ENCODE assay signal across 17 cellular contexts in genomic region chr11:43969543-43969942, GRCh38. TPM values are rescaled to one million over a fixed set of nuclear protein-coding genes. Genes with fewer than 3 reads are reported as not detected.
DNase-seq lines count a peak whose midpoint lies in the region; ATAC-seq, FAIRE-seq and TF ChIP-seq lines count a peak whose summit lies in the region.
"Had no signal": no experiment of that assay in that cellular context is flagged by ENCODE, and none has a peak within 500 bp of the region (broad histone marks: within the 10 kb centered on the region; RNA-seq: fewer than 3 reads in every experiment).

No MANE protein-coding gene starts in this region.

- TF ChIP-seq CTCF in astrocyte (IDR thresholded peaks at IDR 0.05; ENCODE audit: insufficient read depth, low read depth, low read length) (no peak), upper lobe of right lung (IDR thresholded peaks at IDR 0.05) (no peak), natural killer cell (IDR thresholded peaks at IDR 0.05) (no peak)

- no peak overlapping the region for H3K27ac ChIP-seq in astrocyte (ENCODE audit: low read depth, low read length)
- H3K27ac ChIP-seq in upper lobe of right lung, result no peak overlapping the region
- H3K27ac ChIP-seq: A549, gastrocnemius medialis, VCaP had no signal

- H3K9me3 ChIP-seq in astrocyte (ENCODE audit: insufficient read depth, low read depth, low read length) (peaks cover 2% of the 10 kb centered on the region), upper lobe of right lung (no peaks in the 10 kb centered on the region)
- H3K9me3 ChIP-seq: gastrocnemius medialis had no signal

- intact Hi-C loops in upper lobe of right lung (cut with DNase I), result no loop called here
- intact Hi-C loops in natural killer cell (cut with micrococcal nuclease), result no loop called here

- H3K36me3 ChIP-seq in astrocyte (ENCODE audit: insufficient read depth, low read length) (no peaks in the 10 kb centered on the region), upper lobe of right lung (no peaks in the 10 kb centered on the region)
- H3K36me3 ChIP-seq: gastrocnemius medialis had no signal

- H4K20me1 ChIP-seq in astrocyte (ENCODE audit: insufficient read depth, low read length), result no peaks in the 10 kb centered on the region

- FAIRE-seq in astrocyte (lab: Jason Lieb, UNC), result no peak
- FAIRE-seq: A549, D721Med had no signal

- H3K9ac ChIP-seq in astrocyte (ENCODE audit: low read length), result no peak overlapping the region

- H3K4me3 Mint-ChIP-seq in astrocyte (ENCODE audit: unreplicated experiment) (no peak overlapping the region), natural killer cell (no peak overlapping the region)
- H3K4me3 Mint-ChIP-seq: activated naive CD8-positive, alpha-beta T cell treated with anti-CD3 and anti-CD28 coated beads, Interleukin-2, amount 50 U/mL, for 24 hours; neural crest cell; type B pancreatic cell had no signal

- H3K79me2 ChIP-seq in astrocyte (ENCODE audit: insufficient read depth, low read length), result no peaks in the 10 kb centered on the region

- peak; percentile 39 for ATAC-seq in upper lobe of right lung
- ATAC-seq in natural killer cell, result no peak
- ATAC-seq: A549; activated naive CD8-positive, alpha-beta T cell treated with anti-CD3 and anti-CD28 coated beads, Interleukin-2, amount 50 U/mL, for 24 hours; gastrocnemius medialis had no signal

- DNase-seq in NCI-H446 (lab: John Stamatoyannopoulos, UW) (peak; percentile 30 to 51), NCI-H446 treated with DMSO at 0.1 percent for 48 hours (lab: John Stamatoyannopoulos, UW) (no peak), astrocyte (ENCODE audit: low read depth) (no peak), hepatic stellate cell (ENCODE audit: low spot score) (peak; percentile 40), upper lobe of right lung (no peak), natural killer cell (no peak), NCI-H2196 treated with DMSO at 0.1 percent for 48 hours (lab: John Stamatoyannopoulos, UW; ENCODE audit: unreplicated experiment) (no peak), T-helper 9 cell (no peak)
- DNase-seq: activated naive CD8-positive, alpha-beta T cell treated with anti-CD3 and anti-CD28 coated beads, Interleukin-2, amount 50 U/mL, for 24 hours; gastrocnemius medialis; NCI-H524; stimulated activated CD4-positive, alpha-beta T cell treated with anti-CD3 and anti-CD28 coated beads, Interleukin-12 subunit alpha, Interleukin-12 subunit beta, amount 100 ng/mL, for 4 hours had no signal

- no peaks in the 10 kb centered on the region for H3K4me1 ChIP-seq in astrocyte (ENCODE audit: insufficient read depth, low read length)
- H3K4me1 ChIP-seq in upper lobe of right lung, result peaks cover 4% of the 10 kb centered on the region
- H3K4me1 ChIP-seq: A549, gastrocnemius medialis had no signal

- H3K27me3 Mint-ChIP-seq in astrocyte (ENCODE audit: low read depth, unreplicated experiment) (peaks cover 2% of the 10 kb centered on the region), natural killer cell (ENCODE audit: low read depth in 2 of 2) (peaks cover 14 to 50% of the 10 kb centered on the region in 2 donors)

- H3K27ac Mint-ChIP-seq in astrocyte (ENCODE audit: unreplicated experiment) (peak overlapping the region; percentile 5), natural killer cell (no peak overlapping the region)
- H3K27ac Mint-ChIP-seq: activated naive CD8-positive, alpha-beta T cell treated with anti-CD3 and anti-CD28 coated beads, Interleukin-2, amount 50 U/mL, for 24 hours; type B pancreatic cell had no signal

- peaks cover 11% of the 10 kb centered on the region for H3K4me1 Mint-ChIP-seq in astrocyte (ENCODE audit: low read depth, unreplicated experiment)
- no peaks in the 10 kb centered on the region for H3K4me1 Mint-ChIP-seq in natural killer cell
- H3K4me1 Mint-ChIP-seq: activated naive CD8-positive, alpha-beta T cell treated with anti-CD3 and anti-CD28 coated beads, Interleukin-2, amount 50 U/mL, for 24 hours had no signal

- H3K9me3 Mint-ChIP-seq in astrocyte (ENCODE audit: unreplicated experiment), result peaks cover 8% of the 10 kb centered on the region
- H3K9me3 Mint-ChIP-seq in natural killer cell, result peaks cover 2 to 4% of the 10 kb centered on the region in 2 donors

- peaks cover 2% of the 10 kb centered on the region for H3K36me3 Mint-ChIP-seq in astrocyte (ENCODE audit: low read depth, unreplicated experiment)
- peaks cover 4% of the 10 kb centered on the region for H3K36me3 Mint-ChIP-seq in natural killer cell
- H3K36me3 Mint-ChIP-seq: type B pancreatic cell had no signal

- H3K4me3 ChIP-seq in astrocyte (ENCODE audit: insufficient read depth, low read depth, low read length), result no peak overlapping the region
- H3K4me3 ChIP-seq in upper lobe of right lung, result no peak overlapping the region
- H3K4me3 ChIP-seq: A549, gastrocnemius medialis had no signal

- H3K4me2 ChIP-seq in astrocyte (ENCODE audit: low read length), result no peak overlapping the region
- H3K4me2 ChIP-seq: A549 had no signal

- peak overlapping the region; percentile 26 for H2AFZ ChIP-seq in astrocyte (ENCODE audit: low read depth, low read length)

- H3K27me3 ChIP-seq in astrocyte (ENCODE audit: insufficient read depth, low read length) (no peaks in the 10 kb centered on the region), upper lobe of right lung (no peaks in the 10 kb centered on the region)
- H3K27me3 ChIP-seq: gastrocnemius medialis had no signal

RNA-seq across cellular contexts. Expression of gene C11orf96, which starts 27.1 kb away (rescaled TPM):
- total RNA-seq in astrocyte (1.8 and 3.1 TPM in 2 replicates), upper lobe of right lung (139 TPM), natural killer cell (1 to 10 TPM in 2 of 3 donors, under 1 TPM in 1; 0.47 to 1.7 (median 1.2) TPM)

Comparison
In these comparisons a context has a peak if more than half of its experiments do, and no peak if none do; other contexts are left out.
1. DNase-seq: peak in NCI-H446 (2 of 2) and hepatic stellate cell (single experiment); none in NCI-H446 treated with DMSO at 0.1 percent for 48 hours (single experiment), astrocyte (single experiment), upper lobe of right lung (single experiment), natural killer cell (single experiment), NCI-H2196 treated with DMSO at 0.1 percent for 48 hours (single experiment) and T-helper 9 cell (single experiment).
2. RNA of gene C11orf96, which starts 27.1 kb away (total RNA-seq): 139 TPM in upper lobe of right lung (single experiment); 1.8 to 3.1 TPM in astrocyte and 0.47 to 1.7 TPM in natural killer cell; every median in the first group is over 10 times any median in the second.